ENCODE assay signal across 14 cellular contexts in the genomic region with DNA sequence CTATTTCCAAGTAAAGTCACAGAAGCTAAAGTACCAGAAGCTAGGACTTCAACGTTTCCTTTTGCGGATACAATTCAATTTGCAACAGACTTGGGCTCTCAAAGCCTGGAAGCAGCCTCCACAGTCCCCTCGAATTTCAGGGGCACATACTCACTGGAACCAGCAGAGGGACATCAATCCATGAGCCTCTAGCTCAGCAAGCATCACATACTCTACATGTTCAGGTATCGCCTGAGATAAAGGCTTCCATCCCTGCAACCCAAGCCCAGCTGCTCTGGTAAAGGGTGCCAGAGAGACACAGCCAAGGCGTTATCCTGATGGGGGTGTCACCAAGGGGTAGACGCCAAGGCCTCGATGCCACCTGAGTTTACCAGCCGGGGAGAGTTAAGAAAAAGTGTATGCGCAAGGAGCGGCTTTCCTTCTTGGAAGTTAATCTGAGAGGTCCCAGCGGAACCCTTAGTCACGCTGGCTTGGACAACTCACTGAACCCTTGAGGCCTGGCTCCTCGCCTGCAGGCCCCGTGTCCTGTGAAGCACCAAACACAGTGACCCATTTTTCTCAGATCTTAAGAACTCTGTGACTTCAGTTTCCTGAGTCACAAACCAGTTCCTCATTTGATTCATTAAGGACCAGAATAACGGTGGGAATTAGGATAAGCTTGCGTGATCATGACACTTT. TPM values are rescaled to one million over a fixed set of nuclear protein-coding genes. Genes with fewer than 3 reads are reported as not detected.
DNase-seq lines count a peak whose midpoint lies in the region; ATAC-seq and TF ChIP-seq lines count a peak whose summit lies in the region.
"Had no signal": no experiment of that assay in that cellular context is flagged by ENCODE, and none has a peak within 500 bp of the region (broad histone marks: within the 10 kb centered on the region; RNA-seq: fewer than 3 reads in every experiment).

No MANE protein-coding gene starts in this region.

- no peaks in the 10 kb centered on the region for H3K27me3 ChIP-seq in upper lobe of right lung
- H3K27me3 ChIP-seq: heart right ventricle, neutrophil, upper lobe of left lung had no signal

- peak overlapping the region; percentile 30 for H3K27ac Mint-ChIP-seq in activated naive CD4-positive, alpha-beta T cell treated with anti-CD3 and anti-CD28 coated beads for 36 hours

- no peaks in the 10 kb centered on the region for H3K27me3 Mint-ChIP-seq in activated naive CD4-positive, alpha-beta T cell treated with anti-CD3 and anti-CD28 coated beads for 36 hours (ENCODE audit: low read depth)
- H3K27me3 Mint-ChIP-seq: central memory CD8-positive, alpha-beta T cell had no signal

- no peak overlapping the region for H3K4me3 Mint-ChIP-seq in activated naive CD4-positive, alpha-beta T cell treated with anti-CD3 and anti-CD28 coated beads for 36 hours
- H3K4me3 Mint-ChIP-seq: central memory CD8-positive, alpha-beta T cell had no signal

- H3K9me3 Mint-ChIP-seq in activated naive CD4-positive, alpha-beta T cell treated with anti-CD3 and anti-CD28 coated beads for 36 hours: no peaks in the 10 kb centered on the region
- H3K9me3 Mint-ChIP-seq: central memory CD8-positive, alpha-beta T cell had no signal

- H3K36me3 ChIP-seq in upper lobe of right lung: peaks cover 45% of the 10 kb centered on the region

- no peak overlapping the region for H3K4me3 ChIP-seq in upper lobe of right lung
- H3K4me3 ChIP-seq: heart right ventricle, upper lobe of left lung had no signal

- no peaks in the 10 kb centered on the region for H3K9me3 ChIP-seq in upper lobe of right lung
- H3K9me3 ChIP-seq: heart right ventricle, neutrophil, upper lobe of left lung had no signal

- ATAC-seq in upper lobe of right lung: no peak

- peaks cover 8% of the 10 kb centered on the region for H3K36me3 Mint-ChIP-seq in activated naive CD4-positive, alpha-beta T cell treated with anti-CD3 and anti-CD28 coated beads for 36 hours (ENCODE audit: low read depth)

- no peak for DNase-seq in activated naive CD4-positive, alpha-beta T cell treated with anti-CD3 and anti-CD28 coated beads for 36 hours
- DNase-seq in activated naive CD4-positive, alpha-beta T cell (lab: John Stamatoyannopoulos, UW): no peak
- DNase-seq in iPS-NIHi11 (ENCODE audit: low spot score) (peak; percentile 65), upper lobe of right lung (peak; percentile 55), cerebellar cortex (ENCODE audit: low spot score) (no peak), NCI-H2227 treated with DMSO at 0.1 percent for 48 hours (lab: John Stamatoyannopoulos, UW) (no peak)
- DNase-seq in stimulated activated CD4-positive, alpha-beta T cell treated with anti-CD3 and anti-CD28 coated beads, Interleukin-2, amount 100 ng/mL, for 48 hours: no peak
- DNase-seq: NCI-H187, SHP77 treated with DMSO at 0.1 percent for 48 hours, upper lobe of left lung had no signal

- CTCF ChIA-PET in activated naive CD4-positive, alpha-beta T cell treated with anti-CD3 and anti-CD28 coated beads for 36 hours (lab: Charles Lee): interaction anchor here (0.8 to 1.5 kb wide), 3 partner anchors 8 to 369 kb away, joined by 3 to 4 read pairs (median 3); no protein-coding TSS in a partner anchor

- TF ChIP-seq CTCF in VCaP (conservative IDR thresholded peaks at IDR 0.05) (peak; percentile 45), upper lobe of right lung (IDR thresholded peaks at IDR 0.05) (no peak)

- no peak overlapping the region for H3K27ac ChIP-seq in VCaP
- no peak overlapping the region for H3K27ac ChIP-seq in upper lobe of right lung
- H3K27ac ChIP-seq: heart right ventricle, neutrophil, upper lobe of left lung had no signal

- H3K4me1 ChIP-seq in upper lobe of right lung: no peaks in the 10 kb centered on the region

- H3K4me1 Mint-ChIP-seq in activated naive CD4-positive, alpha-beta T cell treated with anti-CD3 and anti-CD28 coated beads for 36 hours (ENCODE audit: low read depth): no peaks in the 10 kb centered on the region
- H3K4me1 Mint-ChIP-seq: central memory CD8-positive, alpha-beta T cell had no signal

- intact Hi-C loops in activated naive CD4-positive, alpha-beta T cell treated with anti-CD3 and anti-CD28 coated beads for 36 hours (cut with micrococcal nuclease): no loop called here
- intact Hi-C loops in upper lobe of right lung (cut with DNase I): no loop called here

RNA-seq across cellular contexts. Expression of gene LTO1, which starts 13.0 kb away (rescaled TPM):
- total RNA-seq in activated naive CD4-positive, alpha-beta T cell treated with anti-CD3 and anti-CD28 coated beads for 36 hours: 10 to 100 TPM; 14.8 to 14.9 TPM
- 25.7 TPM for total RNA-seq in upper lobe of right lung

RNA-seq across cellular contexts. Expression of gene CCND1, which starts 21.2 kb away (rescaled TPM):
- under 1 TPM; 0.22 to 0.74 TPM for total RNA-seq in activated naive CD4-positive, alpha-beta T cell treated with anti-CD3 and anti-CD28 coated beads for 36 hours
- 283 TPM for total RNA-seq in upper lobe of right lung

RNA-seq across cellular contexts. Expression of gene FGF19, which starts 41.7 kb away (rescaled TPM):
- total RNA-seq in activated naive CD4-positive, alpha-beta T cell treated with anti-CD3 and anti-CD28 coated beads for 36 hours: under 1 TPM in 1 of 2 experiments, not detected in 1; 0.10 TPM
- total RNA-seq in upper lobe of right lung: not detected
- total RNA-seq: heart right ventricle had no signal

Comparison
In these comparisons a context has a peak if more than half of its experiments do, and no peak if none do; other contexts are left out.
1. DNase-seq: peak in iPS-NIHi11 (single experiment) and upper lobe of right lung (single experiment); none in activated naive CD4-positive, alpha-beta T cell treated with anti-CD3 and anti-CD28 coated beads for 36 hours (single experiment), activated naive CD4-positive, alpha-beta T cell (0 of 4), cerebellar cortex (single experiment), stimulated activated CD4-positive, alpha-beta T cell treated with anti-CD3 and anti-CD28 coated beads, Interleukin-2, amount 100 ng/mL, for 48 hours (0 of 2) and NCI-H2227 treated with DMSO at 0.1 percent for 48 hours (single experiment).
2. RNA of gene CCND1, which starts 21.2 kb away (total RNA-seq): 283 TPM in upper lobe of right lung (single experiment); 0.22 to 0.74 TPM in activated naive CD4-positive, alpha-beta T cell treated with anti-CD3 and anti-CD28 coated beads for 36 hours; every median in the first group is over 100 times any median in the second.